Comparison of ENCODE assay signal across 26 cellular contexts in genomic region chr5:123527190-123527589, GRCh38. TPM values are rescaled to one million over a fixed set of nuclear protein-coding genes. Genes with fewer than 3 reads are reported as not detected.
DNase-seq lines count a peak whose midpoint lies in the region; ATAC-seq, FAIRE-seq and TF ChIP-seq lines count a peak whose summit lies in the region.
"Had no signal": no experiment of that assay in that cellular context is flagged by ENCODE, and none has a peak within 500 bp of the region (broad histone marks: within the 10 kb centered on the region; RNA-seq: fewer than 3 reads in every experiment).

No MANE protein-coding gene starts in this region.

- no peaks in the 10 kb centered on the region for H3K36me3 ChIP-seq in ACC112 (ENCODE audit: insufficient read depth, low read length)
- H3K36me3 ChIP-seq in GM12878 (ENCODE audit: control insufficient read depth in 2 of 2, insufficient read depth in 2 of 2, low read length in 1 of 2) = peaks cover 0 to 4% of the 10 kb centered on the region in 2 experiments; a peak in 1 of 4 replicates
- H3K36me3 ChIP-seq: left lung, neutrophil, upper lobe of right lung had no signal

- H3K36me3 Mint-ChIP-seq in CD4-positive, alpha-beta T cell (ENCODE audit: low read depth) = no peaks in the 10 kb centered on the region
- peaks cover 4% of the 10 kb centered on the region for H3K36me3 Mint-ChIP-seq in activated CD4-positive, alpha-beta T cell treated with anti-CD3 and anti-CD28 coated beads, Interleukin-2, amount 10 ng/mL, durations not matched to agents 24 days and 14 days (ENCODE audit: low read depth)

- TF ChIP-seq POLR2A in H54 (IDR thresholded peaks at IDR 0.05; ENCODE audit: low read depth, low read length) (no peak), GM12878 (IDR thresholded peaks at IDR 0.05; ENCODE audit: low read depth, low read length) (no peak)

- BruUV-seq in GM12878 (replicated peaks; lab: Mats Ljungman, UMichigan) = no TSS peak

- no peak for TF ChIP-seq CTCF in GM12878 (IDR thresholded peaks at IDR 0.05 in 2 of 3, conservative IDR thresholded peaks at IDR 0.05 in 1 of 3; ENCODE audit: control insufficient read depth in 2 of 3, extremely low read depth in 1 of 3, insufficient read depth in 1 of 3, low read depth in 3 of 3, low read length in 3 of 3)
- TF ChIP-seq CTCF in CD4-positive, alpha-beta T cell (IDR thresholded peaks at IDR 0.05) = no peak

- H3K27ac ChIP-seq in ACC112 (ENCODE audit: low read depth, low read length) = no peak overlapping the region
- no peak overlapping the region for H3K27ac ChIP-seq in GM12878 (ENCODE audit: control insufficient read depth, insufficient read depth)
- H3K27ac ChIP-seq in CD4-positive, alpha-beta T cell (ENCODE audit: low read depth, low read length) = no peak overlapping the region
- H3K27ac ChIP-seq: A549; BLaER1 treated with 17β-estradiol and CSF1 and Interleukin-3, amounts not matched to agents 10 nM and 100 nM; left lung; neutrophil; upper lobe of right lung had no signal

- H3K27me3 ChIP-seq in ACC112 (ENCODE audit: insufficient read depth, low read length) (no peaks in the 10 kb centered on the region), GM12878 (replicated peaks in 1 of 2; ENCODE audit: control insufficient read depth in 2 of 2, insufficient read depth in 2 of 2, low read length in 1 of 2) (no peaks in the 10 kb centered on the region)
- no peaks in the 10 kb centered on the region for H3K27me3 ChIP-seq in CD4-positive, alpha-beta T cell (ENCODE audit: control insufficient read depth, insufficient read depth, low read length)
- H3K27me3 ChIP-seq: BLaER1 treated with 17β-estradiol and CSF1 and Interleukin-3, amounts not matched to agents 10 nM and 100 nM; left lung; neutrophil; upper lobe of right lung had no signal

- H3K9me3 ChIP-seq in GM12878 (replicated peaks; ENCODE audit: control insufficient read depth, insufficient read depth, low read length) = peaks cover 2% of the 10 kb centered on the region; the same call in 2 of the 3 replicates
- H3K9me3 ChIP-seq in CD4-positive, alpha-beta T cell (ENCODE audit: control insufficient read depth, low read length) = no peaks in the 10 kb centered on the region
- H3K9me3 ChIP-seq: A549, left lung, mucosa of descending colon, neutrophil, upper lobe of right lung had no signal

- no peaks in the 10 kb centered on the region for H4K20me1 ChIP-seq in GM12878 (ENCODE audit: control insufficient read depth, insufficient read depth)

- ATAC-seq in GM18909 (IDR thresholded peaks at IDR 0.05; ENCODE audit: poor library complexity, unreplicated experiment) (peak; percentile 52), GM12878 (peak; percentile 74)
- no peak for ATAC-seq in CD4-positive, alpha-beta T cell (ENCODE audit: poor library complexity)
- ATAC-seq: A549, left lung, mucosa of descending colon, upper lobe of right lung had no signal

- in situ Hi-C loops in GM12878 (cut with MboI) = no loop called here

- no peaks in the 10 kb centered on the region for H3K27me3 Mint-ChIP-seq in CD4-positive, alpha-beta T cell
- H3K27me3 Mint-ChIP-seq in activated CD4-positive, alpha-beta T cell treated with anti-CD3 and anti-CD28 coated beads, Interleukin-2, amount 10 ng/mL, durations not matched to agents 24 days and 14 days = no peaks in the 10 kb centered on the region
- H3K27me3 Mint-ChIP-seq: activated CD4-positive, alpha-beta T cell treated with anti-CD3 and anti-CD28 coated beads, Interleukin-2, amount 10 ng/mL, durations not matched to agents 7 days and 5 days had no signal

- peak overlapping the region; percentile 42 for H3K4me2 ChIP-seq in GM12878 (ENCODE audit: control insufficient read depth, insufficient read depth)
- H3K4me2 ChIP-seq: BLaER1 treated with 17β-estradiol and CSF1 and Interleukin-3, amounts not matched to agents 10 nM and 100 nM; smooth muscle cell had no signal

- no peak for TF ChIP-seq RAD21 in GM12878 (IDR thresholded peaks at IDR 0.05; ENCODE audit: insufficient read depth, low read depth, low read length)

- H3K4me1 ChIP-seq in ACC112 (ENCODE audit: control insufficient read depth, insufficient read depth, low read length, unreplicated experiment) (peaks cover 6% of the 10 kb centered on the region), GM12878 (ENCODE audit: control insufficient read depth, insufficient read depth, low read length) (peaks cover 13% of the 10 kb centered on the region)

- peaks cover 68% of the 10 kb centered on the region for H3K79me2 ChIP-seq in ACC112 (ENCODE audit: control insufficient read depth, insufficient read depth, low read length, unreplicated experiment)
- peaks cover 65% of the 10 kb centered on the region for H3K79me2 ChIP-seq in GM12878 (ENCODE audit: control insufficient read depth, insufficient read depth, low read length)

- POLR2A ChIA-PET in GM12878 (lab: Charles Lee) = interaction anchor here (1.2 to 1.7 kb wide), 3 partner anchors 9 to 104 kb away, joined by 3 to 6 read pairs (median 5); partner anchors contain the start of gene CEP120
- POLR2A ChIA-PET in CD4-positive, alpha-beta T cell (lab: Charles Lee) = interaction anchor here (1.2 kb wide), 1 partner anchor 15 kb away, joined by 3 read pairs; the partner anchor contains the start of gene CSNK1G3

- SMC1A ChIA-PET in GM12878 (lab: Charles Lee; ENCODE audit: uncharacterized antibody, unreplicated experiment) = interaction anchor here (0.5 to 2.2 kb wide), 10 partner anchors 9 to 104 kb away, joined by 3 to 12 read pairs (median 3); partner anchors contain the start of gene CEP120

- H3K9ac ChIP-seq in GM12878 (ENCODE audit: control insufficient read depth, insufficient read depth, low read length) = no peak overlapping the region
- H3K9ac ChIP-seq: BLaER1 treated with 17β-estradiol and CSF1 and Interleukin-3, amounts not matched to agents 10 nM and 100 nM had no signal

- RAD21 ChIA-PET in GM12878 (lab: Charles Lee; ENCODE audit: unreplicated experiment) = interaction anchor here (0.7 to 5.2 kb wide), 7 partner anchors 10 to 104 kb away, joined by 3 to 23 read pairs (median 4); partner anchors contain the start of gene CEP120

- H3K4me1 Mint-ChIP-seq in CD4-positive, alpha-beta T cell (ENCODE audit: low read depth) = peaks cover 63% of the 10 kb centered on the region
- peaks cover 10% of the 10 kb centered on the region for H3K4me1 Mint-ChIP-seq in activated CD4-positive, alpha-beta T cell treated with anti-CD3 and anti-CD28 coated beads, Interleukin-2, amount 10 ng/mL, durations not matched to agents 24 days and 14 days

- CTCF ChIA-PET in GM12878 (lab: Yijun Ruan, JAX) = interaction anchor here (0.6 to 1.5 kb wide), 4 partner anchors 16 to 104 kb away, joined by 3 to 6 read pairs (median 4); partner anchors contain the start of gene CEP120
- CTCF ChIA-PET in CD4-positive, alpha-beta T cell (lab: Charles Lee) = no interaction called here

- no peak overlapping the region for H3K4me3 Mint-ChIP-seq in CD4-positive, alpha-beta T cell
- no peak overlapping the region for H3K4me3 Mint-ChIP-seq in activated CD4-positive, alpha-beta T cell treated with anti-CD3 and anti-CD28 coated beads, Interleukin-2, amount 10 ng/mL, durations not matched to agents 24 days and 14 days
- H3K4me3 Mint-ChIP-seq: activated CD4-positive, alpha-beta T cell treated with anti-CD3 and anti-CD28 coated beads, Interleukin-2, amount 10 ng/mL, durations not matched to agents 7 days and 5 days had no signal

- H3K27ac Mint-ChIP-seq in CD4-positive, alpha-beta T cell = no peak overlapping the region
- H3K27ac Mint-ChIP-seq in activated CD4-positive, alpha-beta T cell treated with anti-CD3 and anti-CD28 coated beads, Interleukin-2, amount 10 ng/mL, durations not matched to agents 24 days and 14 days = no peak overlapping the region
- H3K27ac Mint-ChIP-seq: activated CD4-positive, alpha-beta T cell treated with anti-CD3 and anti-CD28 coated beads, Interleukin-2, amount 10 ng/mL, durations not matched to agents 7 days and 5 days had no signal

- DNase-seq in H54 (ENCODE audit: insufficient read length, low spot score) = no peak
- DNase-seq in GM12878 (ENCODE audit: low read depth, low spot score) = no peak
- no peak for DNase-seq in dermis blood vessel endothelial cell
- no peak for DNase-seq in CD4-positive, alpha-beta T cell
- DNase-seq in activated CD4-positive, alpha-beta T cell treated with anti-CD3 and anti-CD28 coated beads, Interleukin-2, amount 10 ng/mL, durations not matched to agents 24 days and 14 days = no peak
- no peak for DNase-seq in HuH-7 (ENCODE audit: low spot score)
- DNase-seq: activated CD4-positive, alpha-beta T cell treated with anti-CD3 and anti-CD28 coated beads, Interleukin-2, amount 10 ng/mL, durations not matched to agents 7 days and 5 days; activated CD8-positive, alpha-beta memory T cell treated with anti-CD3 and anti-CD28 coated beads, Interleukin-2, amount 50 U/mL, for 48 hours; activated gamma-delta T cell treated with Interleukin-2 at 50 U/mL for 16 hours; caudate nucleus; effector CD4-positive, alpha-beta T cell; glutamatergic neuron; Karpas-422; left lung; mucosa of descending colon; NCI-H1092; NCI-H510A; stimulated activated CD4-positive, alpha-beta T cell treated with anti-CD3 and anti-CD28 coated beads, Interleukin-4, amount 100 ng/mL, for 24 hours; upper lobe of right lung had no signal

- intact Hi-C loops in GM12878 (cut with micrococcal nuclease; ENCODE audit: unreplicated experiment) = loop anchor here (2.0 kb wide), 1 partner anchor 14 kb away; no protein-coding TSS in a partner anchor
- intact Hi-C loops in CD4-positive, alpha-beta T cell (cut with DNase I, micrococcal nuclease) = no loop called here
- intact Hi-C loops in activated CD4-positive, alpha-beta T cell treated with anti-CD3 and anti-CD28 coated beads, Interleukin-2, amount 10 ng/mL, durations not matched to agents 24 days and 14 days (cut with micrococcal nuclease) = no loop called here

- no peaks in the 10 kb centered on the region for H3K9me3 Mint-ChIP-seq in CD4-positive, alpha-beta T cell
- H3K9me3 Mint-ChIP-seq in activated CD4-positive, alpha-beta T cell treated with anti-CD3 and anti-CD28 coated beads, Interleukin-2, amount 10 ng/mL, durations not matched to agents 24 days and 14 days = no peaks in the 10 kb centered on the region
- H3K9me3 Mint-ChIP-seq: activated CD4-positive, alpha-beta T cell treated with anti-CD3 and anti-CD28 coated beads, Interleukin-2, amount 10 ng/mL, durations not matched to agents 7 days and 5 days had no signal

- no peak for TF ChIP-seq EP300 in GM12878 (IDR thresholded peaks at IDR 0.05; ENCODE audit: borderline replicate concordance in 1 of 2, control insufficient read depth in 1 of 2, low read depth in 2 of 2, low read length in 2 of 2)

- H3K4me3 ChIP-seq in ACC112 (ENCODE audit: low read depth, low read length) (peak overlapping the region; percentile 15; the same call in 1 of the 2 replicates), GM12878 (no peak overlapping the region)
- H3K4me3 ChIP-seq: A549; BLaER1 treated with 17β-estradiol and CSF1 and Interleukin-3, amounts not matched to agents 10 nM and 100 nM; left lung; mucosa of descending colon; smooth muscle cell; upper lobe of right lung had no signal

- FAIRE-seq in H54 (lab: Jason Lieb, UNC) (peak; percentile 27), GM12878 (lab: Jason Lieb, UNC) (no peak)
- FAIRE-seq: A549, TTC549 had no signal

- H2AFZ ChIP-seq in ACC112 (ENCODE audit: low read length, unreplicated experiment) = no peak overlapping the region
- no peak overlapping the region for H2AFZ ChIP-seq in GM12878 (ENCODE audit: control insufficient read depth, low read depth, low read length)

RNA-seq across cellular contexts. Expression of gene CSNK1G3, which starts 15.2 kb away (rescaled TPM):
- total RNA-seq in GM12878 (2013; cell fraction: nucleolus; rRNA removed) = 40.9 and 47.6 TPM in 2 replicates
- total RNA-seq in GM12878 (2014; rRNA removed) = 20.2 and 20.3 TPM in 2 replicates
- total RNA-seq in GM12878 (2014; rRNA removed; fragmentation: Illumina TruSeq; extraction: Trizol) = 22.4 and 22.9 TPM in 2 replicates
- 24.1 and 27.5 TPM in 2 replicates for total RNA-seq in GM12878 (2021)
- polyA plus RNA-seq in GM12878 (2011; ENCODE audit: low read depth) = 5.7 TPM
- 14.4 and 26.1 TPM in 2 replicates for polyA plus RNA-seq in GM12878 (2011; rRNA removed)
- 5.5 and 5.7 TPM in 2 replicates for polyA plus RNA-seq in GM12878 (2011; cell fraction: cytosol; rRNA removed)
- polyA plus RNA-seq in GM12878 (2011; cell fraction: nucleus; rRNA removed) = 8.2 and 8.8 TPM in 2 replicates
- polyA plus RNA-seq in GM12878 (2012) = 9.3 and 12.8 TPM in 2 replicates
- 19.5 and 26.6 TPM in 2 replicates for polyA plus RNA-seq in GM12878 (2014; fragmentation: Illumina TruSeq; extraction: Trizol)
- polyA plus RNA-seq in GM12878 (2014; fragmentation: Nextera tagmentation; extraction: Ambion mirVana) = 1 to 10 TPM; 7.4 to 7.8 TPM
- 10.6 and 16.3 TPM in 2 replicates for polyA plus RNA-seq in GM12878 (2014; rRNA removed)
- 10 to 100 TPM; 16.2 to 20.5 TPM for polyA plus RNA-seq in GM12878 (2016; fragmentation: Nextera tagmentation; extraction: Ambion mirVana)
- 16.2 and 38.3 TPM in 2 replicates for polyA minus RNA-seq in GM12878 (2011; rRNA and poly(A)+ RNA removed)
- 14.7 TPM in 2 replicates for polyA minus RNA-seq in GM12878 (2011; cell fraction: cytosol; rRNA and poly(A)+ RNA removed)
- polyA minus RNA-seq in GM12878 (2011; cell fraction: nucleus; rRNA and poly(A)+ RNA removed) = 16.1 and 31.4 TPM in 2 replicates
- total RNA-seq in dermis blood vessel endothelial cell = 66.0 and 66.1 TPM in 2 replicates
- total RNA-seq in CD4-positive, alpha-beta T cell = 10 to 100 TPM; 87.2 to 92.3 TPM
- total RNA-seq in activated CD4-positive, alpha-beta T cell treated with anti-CD3 and anti-CD28 coated beads, Interleukin-2, amount 10 ng/mL, durations not matched to agents 24 days and 14 days = 36.6 and 40.0 TPM in 2 replicates
